Comparison of ENCODE assay signal across 11 cellular contexts in genomic region chr12:30515351-30515750, GRCh38.
DNase-seq lines count a peak whose midpoint lies in the region; ATAC-seq and TF ChIP-seq lines count a peak whose summit lies in the region.
"Had no signal": no experiment of that assay in that cellular context is flagged by ENCODE, and none has a peak within 500 bp of the region (broad histone marks: within the 10 kb centered on the region; RNA-seq: fewer than 3 reads in every experiment).

No MANE protein-coding gene starts in this region.

- TF ChIP-seq POLR2A in esophagus muscularis mucosa (IDR thresholded peaks at IDR 0.05; ENCODE audit: low read depth), result no peak

- peaks cover 10% of the 10 kb centered on the region for H3K4me1 ChIP-seq in A673 (ENCODE audit: insufficient read depth, low read length, poor library complexity, severe bottlenecking)
- H3K4me1 ChIP-seq in esophagus muscularis mucosa, result peaks cover 0 to 5% (median 0%) of the 10 kb centered on the region in 4 donors
- H3K4me1 ChIP-seq: Caco-2 had no signal

- WGBS in esophagus muscularis mucosa, result 62% methylated on average over 2 of the region's 2 CpGs

- no peak for TF ChIP-seq EP300 in esophagus muscularis mucosa (IDR thresholded peaks at IDR 0.05)

- H3K9me3 ChIP-seq in A673 (ENCODE audit: low read depth, low read length, poor library complexity, severe bottlenecking) (no peaks in the 10 kb centered on the region), WERI-Rb-1 (ENCODE audit: severe bottlenecking) (no peaks in the 10 kb centered on the region), esophagus muscularis mucosa (no peaks in the 10 kb centered on the region)
- H3K9me3 ChIP-seq: Caco-2, SJSA1 had no signal

- H3K27me3 ChIP-seq in A673 (replicated peaks; ENCODE audit: insufficient read depth, low read depth, low read length, poor library complexity) (no peaks in the 10 kb centered on the region), WERI-Rb-1 (ENCODE audit: insufficient read depth, low read depth, severe bottlenecking) (no peaks in the 10 kb centered on the region), esophagus muscularis mucosa (no peaks in the 10 kb centered on the region)
- H3K27me3 ChIP-seq: SJSA1 had no signal

- no peak overlapping the region for H3K4me3 Mint-ChIP-seq in HFFc6
- H3K4me3 Mint-ChIP-seq: central memory CD8-positive, alpha-beta T cell had no signal

- CTCF ChIA-PET in A673 (lab: Charles Lee), result no interaction called here

- no peaks in the 10 kb centered on the region for H3K9me3 Mint-ChIP-seq in HFFc6
- H3K9me3 Mint-ChIP-seq: central memory CD8-positive, alpha-beta T cell had no signal

- BruUV-seq in A673 (replicated peaks; lab: Mats Ljungman, UMichigan), result no TSS peak

- DNase-seq in A673 (ENCODE audit: low spot score), result peak; percentile 47
- no peak for DNase-seq in HFFc6
- DNase-seq in WERI-Rb-1, result no peak
- peak; percentile 3 for DNase-seq in kidney glomerular epithelial cell (lab: John Stamatoyannopoulos, UW)
- no peak for DNase-seq in effector CD8-positive, alpha-beta T cell (lab: John Stamatoyannopoulos, UW)
- no peak for DNase-seq in esophagus muscularis mucosa (ENCODE audit: extremely low spot score)
- DNase-seq in C1 segment of cervical spinal cord (lab: John Stamatoyannopoulos, UW), result no peak
- DNase-seq: Caco-2 had no signal

- H3K4me1 Mint-ChIP-seq in HFFc6 (ENCODE audit: low read depth), result no peaks in the 10 kb centered on the region
- H3K4me1 Mint-ChIP-seq: central memory CD8-positive, alpha-beta T cell had no signal

- H3K27me3 Mint-ChIP-seq in HFFc6 (ENCODE audit: insufficient read depth), result no peaks in the 10 kb centered on the region
- H3K27me3 Mint-ChIP-seq: central memory CD8-positive, alpha-beta T cell had no signal

- TF ChIP-seq CTCF in A673 (conservative IDR thresholded peaks at IDR 0.05; ENCODE audit: low read depth, low read length) (peak; percentile 58), HFFc6 (IDR thresholded peaks at IDR 0.05) (peak; percentile 22; the same call in 1 of the 2 replicates), WERI-Rb-1 (IDR thresholded peaks at IDR 0.05; ENCODE audit: low read depth, low read length) (0 out of 2 replicates have a peak, but pooled peaks have one; percentile 11), esophagus muscularis mucosa (IDR thresholded peaks at IDR 0.05) (peak in 1 of 3 experiments; percentile 2)

- intact Hi-C loops in A673 (cut with micrococcal nuclease; ENCODE audit: unreplicated experiment), result loop anchor here (1.0 to 5.0 kb wide), 2 partner anchors 292 to 995 kb away; no protein-coding TSS in a partner anchor
- intact Hi-C loops in esophagus muscularis mucosa (cut with DNase I), result no loop called here

- no peak overlapping the region for H3K27ac Mint-ChIP-seq in HFFc6

- H3K36me3 Mint-ChIP-seq in HFFc6 (ENCODE audit: low read depth), result no peaks in the 10 kb centered on the region

- POLR2A ChIA-PET in A673 (lab: Charles Lee; ENCODE audit: low non-redundant PET), result no interaction called here

- H3K27ac ChIP-seq in A673 (ENCODE audit: low read depth, low read length, poor library complexity, severe bottlenecking) (no peak overlapping the region), WERI-Rb-1 (no peak overlapping the region), esophagus muscularis mucosa (replicated peaks in 1 of 4) (no peak overlapping the region)
- H3K27ac ChIP-seq: SJSA1 had no signal

- no peaks in the 10 kb centered on the region for H3K36me3 ChIP-seq in A673 (ENCODE audit: insufficient read depth, low read length, poor library complexity, severe bottlenecking)
- no peaks in the 10 kb centered on the region for H3K36me3 ChIP-seq in WERI-Rb-1
- H3K36me3 ChIP-seq in esophagus muscularis mucosa, result no peaks in the 10 kb centered on the region
- H3K36me3 ChIP-seq: SJSA1 had no signal

- no peak for ATAC-seq in GM21717 (IDR thresholded peaks at IDR 0.05; ENCODE audit: unreplicated experiment)

- H3K4me3 ChIP-seq in A673 (ENCODE audit: low read depth, low read length, poor library complexity, severe bottlenecking) (no peak overlapping the region), WERI-Rb-1 (ENCODE audit: low read depth, low read length) (no peak overlapping the region), esophagus muscularis mucosa (no peak overlapping the region)
- H3K4me3 ChIP-seq: SJSA1 had no signal

Comparison
In these comparisons a context has a peak if more than half of its experiments do, and no peak if none do; other contexts are left out.
1. DNase-seq: peak in A673 (single experiment) and kidney glomerular epithelial cell (single experiment); none in HFFc6 (single experiment), WERI-Rb-1 (single experiment), effector CD8-positive, alpha-beta T cell (single experiment), esophagus muscularis mucosa (single experiment) and C1 segment of cervical spinal cord (0 of 14).